In genomic region chr1:47401761-47402160, GRCh38 we compare ENCODE assay signal across 36 cellular contexts. TPM values are rescaled to one million over a fixed set of nuclear protein-coding genes. Genes with fewer than 3 reads are reported as not detected.
"Had no signal": no experiment of that assay in that cellular context is flagged by ENCODE, and none has a peak within 500 bp of the region (broad histone marks: within the 10 kb centered on the region; RNA-seq: fewer than 3 reads in every experiment).

No MANE protein-coding gene starts in this region.

- H3K9me3 ChIP-seq: ascending aorta, breast epithelium, esophagus squamous epithelium, gastroesophageal sphincter had no signal

- H3K4me1 ChIP-seq: ascending aorta, breast epithelium, esophagus squamous epithelium, gastroesophageal sphincter had no signal

- H3K27ac Mint-ChIP-seq: activated CD4-positive, alpha-beta memory T cell treated with anti-CD3 and anti-CD28 coated beads, Interleukin-2, amount 10 ng/mL, durations not matched to agents 7 days and 5 days; activated CD4-positive, alpha-beta T cell treated with anti-CD3 and anti-CD28 coated beads for 36 hours; activated CD4-positive, alpha-beta T cell treated with anti-CD3 and anti-CD28 coated beads, Interleukin-2, amount 10 ng/mL, durations not matched to agents 24 days and 14 days; activated naive CD4-positive, alpha-beta T cell treated with anti-CD3 and anti-CD28 coated beads, Interleukin-2, amount 10 ng/mL, durations not matched to agents 7 days and 5 days; activated naive CD4-positive, alpha-beta T cell treated with anti-CD3 and anti-CD28 coated beads, Interleukin-2, amount 50 U/mL, for 72 hours; activated naive CD8-positive, alpha-beta T cell treated with anti-CD3 and anti-CD28 coated beads, Interleukin-2, amount 10 ng/mL, durations not matched to agents 7 days and 5 days; activated T-cell treated with anti-CD3 and anti-CD28 coated beads, Interleukin-2, amount 50 U/mL, for 24 hours; activated T-cell treated with anti-CD3 and anti-CD28 coated beads, Interleukin-2, amount 50 U/mL, for 72 hours; brain; effector memory CD8-positive, alpha-beta T cell had no signal

- DNase-seq: activated CD4-positive, alpha-beta memory T cell treated with anti-CD3 and anti-CD28 coated beads, Interleukin-2, amount 10 ng/mL, durations not matched to agents 7 days and 5 days; activated CD4-positive, alpha-beta T cell treated with anti-CD3 and anti-CD28 coated beads for 36 hours; activated CD4-positive, alpha-beta T cell treated with anti-CD3 and anti-CD28 coated beads, Interleukin-2, amount 10 ng/mL, durations not matched to agents 24 days and 14 days; activated CD4-positive, alpha-beta T cell treated with anti-CD3 and anti-CD28 coated beads, Interleukin-2, amount 50 U/mL, for 4 hours; activated CD4-positive, CD25-positive, alpha-beta regulatory T cell; activated CD4-positive, CD25-positive, alpha-beta regulatory T cell treated with anti-CD3 and anti-CD28 coated beads, Interleukin-2, amount 50 U/mL, for 72 hours; activated CD8-positive, alpha-beta memory T cell treated with anti-CD3 and anti-CD28 coated beads, Interleukin-2, amount 50 U/mL, for 48 hours; activated gamma-delta T cell; activated naive CD4-positive, alpha-beta T cell; activated naive CD4-positive, alpha-beta T cell treated with anti-CD3 and anti-CD28 coated beads, Interleukin-2, amount 10 ng/mL, durations not matched to agents 7 days and 5 days; activated naive CD8-positive, alpha-beta T cell treated with anti-CD3 and anti-CD28 coated beads, Interleukin-2, amount 10 ng/mL, durations not matched to agents 7 days and 5 days; activated T-cell treated with anti-CD3 and anti-CD28 coated beads for 4 hours; activated T-cell treated with anti-CD3 and anti-CD28 coated beads, Interleukin-2, amount 50 U/mL, for 24 hours; activated T-cell treated with anti-CD3 and anti-CD28 coated beads, Interleukin-2, amount 50 U/mL, for 72 hours; dermis blood vessel endothelial cell; effector CD4-positive, alpha-beta T cell; effector memory CD8-positive, alpha-beta T cell; esophagus squamous epithelium; foreskin melanocyte; T-helper 2 cell had no signal

- H3K27me3 ChIP-seq: ascending aorta had no signal

- H3K4me3 Mint-ChIP-seq: activated CD4-positive, alpha-beta memory T cell treated with anti-CD3 and anti-CD28 coated beads, Interleukin-2, amount 10 ng/mL, durations not matched to agents 7 days and 5 days; activated CD4-positive, alpha-beta T cell treated with anti-CD3 and anti-CD28 coated beads for 36 hours; activated CD4-positive, alpha-beta T cell treated with anti-CD3 and anti-CD28 coated beads, Interleukin-2, amount 10 ng/mL, durations not matched to agents 24 days and 14 days; activated naive CD4-positive, alpha-beta T cell treated with anti-CD3 and anti-CD28 coated beads, Interleukin-2, amount 10 ng/mL, durations not matched to agents 7 days and 5 days; activated naive CD8-positive, alpha-beta T cell treated with anti-CD3 and anti-CD28 coated beads, Interleukin-2, amount 10 ng/mL, durations not matched to agents 7 days and 5 days; activated T-cell treated with anti-CD3 and anti-CD28 coated beads, Interleukin-2, amount 50 U/mL, for 24 hours; activated T-cell treated with anti-CD3 and anti-CD28 coated beads, Interleukin-2, amount 50 U/mL, for 72 hours; brain; central memory CD8-positive, alpha-beta T cell; effector memory CD8-positive, alpha-beta T cell had no signal

- ATAC-seq: activated CD4-positive, alpha-beta T cell treated with anti-CD3 and anti-CD28 coated beads for 36 hours; activated naive CD4-positive, alpha-beta T cell treated with anti-CD3 and anti-CD28 coated beads, Interleukin-2, amount 50 U/mL, for 72 hours; activated T-cell treated with anti-CD3 and anti-CD28 coated beads, Interleukin-2, amount 50 U/mL, for 72 hours; effector memory CD8-positive, alpha-beta T cell; gastroesophageal sphincter had no signal

- H3K9me3 Mint-ChIP-seq: activated CD4-positive, alpha-beta memory T cell treated with anti-CD3 and anti-CD28 coated beads, Interleukin-2, amount 10 ng/mL, durations not matched to agents 7 days and 5 days; activated CD4-positive, alpha-beta T cell treated with anti-CD3 and anti-CD28 coated beads, Interleukin-2, amount 10 ng/mL, durations not matched to agents 24 days and 14 days; activated naive CD4-positive, alpha-beta T cell treated with anti-CD3 and anti-CD28 coated beads, Interleukin-2, amount 10 ng/mL, durations not matched to agents 7 days and 5 days; activated naive CD4-positive, alpha-beta T cell treated with anti-CD3 and anti-CD28 coated beads, Interleukin-2, amount 50 U/mL, for 72 hours; activated naive CD8-positive, alpha-beta T cell treated with anti-CD3 and anti-CD28 coated beads, Interleukin-2, amount 10 ng/mL, durations not matched to agents 7 days and 5 days; activated T-cell treated with anti-CD3 and anti-CD28 coated beads, Interleukin-2, amount 50 U/mL, for 24 hours; activated T-cell treated with anti-CD3 and anti-CD28 coated beads, Interleukin-2, amount 50 U/mL, for 72 hours; brain; central memory CD8-positive, alpha-beta T cell; effector memory CD8-positive, alpha-beta T cell had no signal

- H3K4me3 ChIP-seq: ascending aorta, breast epithelium, cardiac muscle cell, coronary artery, esophagus squamous epithelium, gastroesophageal sphincter had no signal

- H3K36me3 ChIP-seq: ascending aorta, breast epithelium, cardiac muscle cell, esophagus squamous epithelium, gastroesophageal sphincter had no signal

- H3K36me3 Mint-ChIP-seq: activated naive CD4-positive, alpha-beta T cell treated with anti-CD3 and anti-CD28 coated beads, Interleukin-2, amount 10 ng/mL, durations not matched to agents 7 days and 5 days; activated naive CD4-positive, alpha-beta T cell treated with anti-CD3 and anti-CD28 coated beads, Interleukin-2, amount 50 U/mL, for 72 hours; activated naive CD8-positive, alpha-beta T cell treated with anti-CD3 and anti-CD28 coated beads, Interleukin-2, amount 10 ng/mL, durations not matched to agents 7 days and 5 days; brain had no signal

- H3K27ac ChIP-seq: ascending aorta, breast epithelium, cardiac muscle cell, coronary artery, epithelial cell of prostate, esophagus squamous epithelium, gastroesophageal sphincter had no signal

- H3K4me1 Mint-ChIP-seq: activated CD4-positive, alpha-beta memory T cell treated with anti-CD3 and anti-CD28 coated beads, Interleukin-2, amount 10 ng/mL, durations not matched to agents 7 days and 5 days; activated CD4-positive, alpha-beta T cell treated with anti-CD3 and anti-CD28 coated beads for 36 hours; activated CD4-positive, alpha-beta T cell treated with anti-CD3 and anti-CD28 coated beads, Interleukin-2, amount 10 ng/mL, durations not matched to agents 24 days and 14 days; activated naive CD4-positive, alpha-beta T cell treated with anti-CD3 and anti-CD28 coated beads, Interleukin-2, amount 10 ng/mL, durations not matched to agents 7 days and 5 days; activated naive CD8-positive, alpha-beta T cell treated with anti-CD3 and anti-CD28 coated beads, Interleukin-2, amount 10 ng/mL, durations not matched to agents 7 days and 5 days; brain; central memory CD8-positive, alpha-beta T cell had no signal

RNA-seq across cellular contexts. Expression of gene FOXE3, which starts 14.3 kb away (rescaled TPM):
- total RNA-seq: activated CD4-positive, alpha-beta memory T cell treated with anti-CD3 and anti-CD28 coated beads, Interleukin-2, amount 10 ng/mL, durations not matched to agents 7 days and 5 days; activated CD4-positive, alpha-beta T cell treated with anti-CD3 and anti-CD28 coated beads for 36 hours; activated CD4-positive, alpha-beta T cell treated with anti-CD3 and anti-CD28 coated beads, Interleukin-2, amount 10 ng/mL, durations not matched to agents 24 days and 14 days; activated naive CD4-positive, alpha-beta T cell treated with anti-CD3 and anti-CD28 coated beads, Interleukin-2, amount 50 U/mL, for 72 hours; activated naive CD8-positive, alpha-beta T cell treated with anti-CD3 and anti-CD28 coated beads, Interleukin-2, amount 10 ng/mL, durations not matched to agents 7 days and 5 days; activated T-cell treated with anti-CD3 and anti-CD28 coated beads, Interleukin-2, amount 50 U/mL, for 72 hours; ascending aorta; breast epithelium; cardiac muscle cell; cerebellum; dermis blood vessel endothelial cell; endothelial cell of umbilical vein; esophagus squamous epithelium; fibroblast of lung; fibroblast of villous mesenchyme; gastroesophageal sphincter; glomerular endothelial cell; T-helper 1 cell treated with Interleukin-12 subunit alpha and Interleukin-12 subunit beta and Interleukin-4 antibody, amounts not matched to agents 30 ng/mL and 1 ng/mL, for 36 hours had no signal
- polyA plus RNA-seq: cardiac muscle cell, endothelial cell of umbilical vein, esophagus, fibroblast of lung had no signal

RNA-seq across cellular contexts. Expression of gene FOXD2, which starts 36.1 kb away (rescaled TPM):
- total RNA-seq: cardiac muscle cell had no signal
